Comparison of ENCODE assay signal across 8 cellular contexts in the genomic region with DNA sequence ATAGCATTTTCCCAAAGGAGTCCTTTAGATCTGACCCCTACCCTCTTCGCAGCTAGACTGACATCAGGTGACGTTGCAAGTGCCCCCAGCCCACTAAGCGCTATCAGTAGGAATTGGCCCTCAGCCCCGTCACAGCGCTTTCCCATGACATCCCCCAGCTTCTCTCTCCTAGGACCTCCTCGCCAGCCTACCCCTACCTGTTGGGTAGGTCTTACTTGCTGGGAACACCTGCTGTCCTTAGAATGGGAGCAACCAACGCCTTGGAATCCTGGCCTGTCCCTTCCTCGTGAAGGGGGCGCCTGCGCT. TPM values are rescaled to one million over a fixed set of nuclear protein-coding genes. Genes with fewer than 3 reads are reported as not detected.
DNase-seq lines count a peak whose midpoint lies in the region; ATAC-seq, FAIRE-seq and TF ChIP-seq lines count a peak whose summit lies in the region.

No MANE protein-coding gene starts in this region.

- POLR2A ChIA-PET in MCF 10A (lab: Yijun Ruan, JAX) (no interaction called here), K562 (lab: Yijun Ruan, JAX) (interaction anchor here (0.9 to 1.2 kb wide), 5 partner anchors 9 to 73 kb away, joined by 3 to 4 read pairs (median 3); no protein-coding TSS in a partner anchor)

- no peaks in the 10 kb centered on the region for H3K9me3 Mint-ChIP-seq in MCF 10A (ENCODE audit: unreplicated experiment)

- H3K4me2 ChIP-seq in K562 (ENCODE audit: insufficient read depth, low read length): peak overlapping the region; percentile 83

- intact Hi-C loops in breast epithelium (cut with DNase I; ENCODE audit: low total_unique reads): no loop called here
- intact Hi-C loops in MCF 10A (cut with micrococcal nuclease): no loop called here
- intact Hi-C loops in K562 (cut with micrococcal nuclease): no loop called here

- no peak for TF ChIP-seq CTCF in breast epithelium (IDR thresholded peaks at IDR 0.05)
- TF ChIP-seq CTCF in MCF 10A (IDR thresholded peaks at IDR 0.05; ENCODE audit: unreplicated experiment): no peak
- TF ChIP-seq CTCF in K562 (IDR thresholded peaks at IDR 0.05 in 2 of 3, conservative IDR thresholded peaks at IDR 0.05 in 1 of 3; ENCODE audit: insufficient read depth in 2 of 3, low read depth in 1 of 3, low read length in 3 of 3): no peak
- no peak for TF ChIP-seq CTCF in upper lobe of left lung (IDR thresholded peaks at IDR 0.05)

- H2AFZ ChIP-seq in K562 (ENCODE audit: low read depth, low read length): peak overlapping the region; percentile 75

- no peak for TF ChIP-seq POLR2A in breast epithelium (IDR thresholded peaks at IDR 0.05)
- no peak for TF ChIP-seq POLR2A in K562 (conservative IDR thresholded peaks at IDR 0.05)
- no peak for TF ChIP-seq POLR2A in upper lobe of left lung (IDR thresholded peaks at IDR 0.05)

- H3K4me1 Mint-ChIP-seq in MCF 10A (ENCODE audit: insufficient read depth, unreplicated experiment): no peaks in the 10 kb centered on the region

- in situ Hi-C loops in K562 (cut with MboI): loop anchor here (5.0 kb wide), 1 partner anchor 73 kb away; no protein-coding TSS in a partner anchor

- H3K27me3 ChIP-seq in breast epithelium (peaks cover 0 to 10% of the 10 kb centered on the region in 2 donors), K562 (ENCODE audit: control insufficient read depth in 2 of 2, insufficient read depth in 2 of 2, low read length in 2 of 2) (no peaks in the 10 kb centered on the region), muscle layer of duodenum (ENCODE audit: low read depth, low read length) (peaks cover 12% of the 10 kb centered on the region), upper lobe of left lung (no peaks in the 10 kb centered on the region)

- peaks cover 37% of the 10 kb centered on the region for H3K79me2 ChIP-seq in K562 (ENCODE audit: control insufficient read depth, insufficient read depth, low read length)

- no peak for DNase-seq in breast epithelium (ENCODE audit: low spot score in 2 of 2)
- no peak for DNase-seq in MCF 10A (ENCODE audit: unreplicated experiment)
- DNase-seq in K562 (ENCODE audit: extremely low read depth in 1 of 4, low spot score in 3 of 4): no peak
- DNase-seq in upper lobe of left lung: no peak

- H3K27ac Mint-ChIP-seq in MCF 10A (ENCODE audit: low read depth, unreplicated experiment): no peak overlapping the region

- peak overlapping the region; percentile 51 to 79 (median 73) for H3K4me3 ChIP-seq in breast epithelium
- H3K4me3 ChIP-seq in K562: peak overlapping the region; percentile 75
- peak overlapping the region; percentile 56 to 82 for H3K4me3 ChIP-seq in muscle layer of duodenum (ENCODE audit: low read depth in 1 of 2, low read length in 2 of 2)
- peak overlapping the region; percentile 60 to 91 (median 76) for H3K4me3 ChIP-seq in upper lobe of left lung

- H3K9me3 ChIP-seq in breast epithelium (no peaks in the 10 kb centered on the region), K562 (replicated peaks; ENCODE audit: control insufficient read depth, insufficient read depth, low read depth, low read length) (no peaks in the 10 kb centered on the region), muscle layer of duodenum (ENCODE audit: control insufficient read depth in 1 of 2, low read length in 2 of 2) (no peaks in the 10 kb centered on the region), upper lobe of left lung (no peaks in the 10 kb centered on the region)

- CTCF ChIA-PET in MCF 10A (lab: Yijun Ruan, JAX): interaction anchor here (0.6 kb wide), 1 partner anchor 98 kb away, joined by 4 read pairs; no protein-coding TSS in a partner anchor
- CTCF ChIA-PET in K562 (lab: Yijun Ruan, JAX; ENCODE audit: low intra/inter-chr PET ratio): no interaction called here

- TF ChIP-seq EP300 in K562 (IDR thresholded peaks at IDR 0.05; ENCODE audit: low read length): no peak
- TF ChIP-seq EP300 in upper lobe of left lung (IDR thresholded peaks at IDR 0.05): no peak

- H3K9me1 ChIP-seq in K562 (ENCODE audit: control insufficient read depth, insufficient read depth, low read length): no peaks in the 10 kb centered on the region

- no peaks in the 10 kb centered on the region for H4K20me1 ChIP-seq in K562 (replicated peaks; ENCODE audit: control insufficient read depth, insufficient read depth, low read length)

- no peaks in the 10 kb centered on the region for H3K36me3 Mint-ChIP-seq in MCF 10A (ENCODE audit: insufficient read depth, unreplicated experiment)

- no peak for FAIRE-seq in K562 (lab: Jason Lieb, UNC)

- ATAC-seq in K562: no peak
- ATAC-seq in upper lobe of left lung (ENCODE audit: low FRiP score in 2 of 2): no peak
- no peak for ATAC-seq in GM18517 (IDR thresholded peaks at IDR 0.05; ENCODE audit: unreplicated experiment)
- no peak for ATAC-seq in GM19395 (IDR thresholded peaks at IDR 0.05; ENCODE audit: unreplicated experiment)
- ATAC-seq in GM18520 (IDR thresholded peaks at IDR 0.05; ENCODE audit: unreplicated experiment): no peak

- BruUV-seq in MCF 10A (replicated peaks; lab: Mats Ljungman, UMichigan) (no TSS peak), K562 (replicated peaks; lab: Mats Ljungman, UMichigan) (no TSS peak)

- H3K9ac ChIP-seq in K562 (ENCODE audit: insufficient read depth in 1 of 2, low read depth in 2 of 2, low read length in 2 of 2): peak overlapping the region; percentile 62 to 85; a peak in 3 of 4 replicates

- H3K4me1 ChIP-seq in breast epithelium (peaks cover 0 to 13% of the 10 kb centered on the region in 2 donors), K562 (replicated peaks in 1 of 2; ENCODE audit: control insufficient read depth in 2 of 2, insufficient read depth in 2 of 2, low read length in 2 of 2) (peaks cover 19 to 20% of the 10 kb centered on the region in 2 experiments; a peak in 4 of 5 replicates), muscle layer of duodenum (ENCODE audit: control insufficient read depth in 1 of 2, insufficient read depth in 2 of 2, low read length in 2 of 2) (peaks cover 5 to 18% of the 10 kb centered on the region in 2 donors), upper lobe of left lung (peaks cover 13 to 32% (median 26%) of the 10 kb centered on the region in 4 donors)

- TF ChIP-seq RAD21 in K562 (CRISPR knock-in tag; conservative IDR thresholded peaks at IDR 0.05 in 1 of 2, IDR thresholded peaks at IDR 0.05 in 1 of 2): no peak

- H3K36me3 ChIP-seq in breast epithelium (no peaks in the 10 kb centered on the region), K562 (ENCODE audit: control insufficient read depth, insufficient read depth, low read length) (no peaks in the 10 kb centered on the region), muscle layer of duodenum (ENCODE audit: control insufficient read depth in 1 of 2, insufficient read depth in 2 of 2, low read length in 2 of 2) (no peaks in the 10 kb centered on the region), upper lobe of left lung (no peaks in the 10 kb centered on the region)

- 9% methylated on average over 10 of the region's 10 CpGs for WGBS in K562 (ENCODE audit: insufficient coverage, low coverage, missing lambda C conversion rate)
- 2 to 10% methylated on average over 9 to 10 of the region's 10 CpGs for WGBS in upper lobe of left lung, 2 donors

- H3K4me3 Mint-ChIP-seq in MCF 10A (ENCODE audit: unreplicated experiment): no peak overlapping the region

- H3K27me3 Mint-ChIP-seq in MCF 10A (ENCODE audit: insufficient read depth, unreplicated experiment): peaks cover 82% of the 10 kb centered on the region

- H3K27ac ChIP-seq in breast epithelium (peak overlapping the region in 1 of 2 donors; percentile 64), K562 (ENCODE audit: extremely low read depth, low read depth, low read length) (peak overlapping the region; percentile 77; the same call in 2 of the 3 replicates), muscle layer of duodenum (ENCODE audit: low read length) (peak overlapping the region; percentile 7), upper lobe of left lung (peak overlapping the region; percentile 84 to 93 (median 88))

TF ChIP-seq in K562, 482 proteins besides CTCF, POLR2A, EP300 and RAD21:
- TF ChIP-seq DPF2 (IDR thresholded peaks at IDR 0.05) (0 out of 2 replicates have a peak, but pooled peaks have one; percentile 1), CHD1 (IDR thresholded peaks at IDR 0.05; ENCODE audit: low read length) (peak; percentile 9), ZNF551 (CRISPR knock-in tag; IDR thresholded peaks at IDR 0.05) (no peak)

RNA-seq across cellular contexts. Expression of gene PIP5K1B, which starts 0.6 kb away (rescaled TPM):
- total RNA-seq in breast epithelium (10 to 100 TPM in 1 of 3 donors, 1 to 10 TPM in 1, under 1 TPM in 1; 0.80 to 11.1 (median 9.8) TPM), MCF 10A (2022) (0.16 TPM in 1 of 2 replicates, not detected in the other), K562 (2014; rRNA removed) (3.8 and 3.9 TPM in 2 replicates), K562 (2014; rRNA removed; fragmentation: Illumina TruSeq; extraction: Trizol) (7.4 and 8.8 TPM in 2 replicates), K562 (2015; rRNA removed; fragmentation: Illumina TruSeq; extraction: Trizol) (7.4 and 7.5 TPM in 2 replicates), K562 (2021) (9.6 and 10.4 TPM in 2 replicates), upper lobe of left lung (10 to 100 TPM; 22.4 to 76.8 (median 47.2) TPM)
- total RNA-seq in K562 (2011; cell fraction: chromatin; rRNA removed; ENCODE audit: low replicate concordance): 11.7 and 37.8 TPM in 2 replicates
- 11.6 and 11.7 TPM in 2 replicates for total RNA-seq in K562 (2011; cell fraction: nucleolus; rRNA removed)
- total RNA-seq in K562 (2011; cell fraction: nucleoplasm; rRNA removed): 19.9 and 36.8 TPM in 2 replicates
- polyA plus RNA-seq in K562 (2011; rRNA removed) (6.5 and 7.8 TPM in 2 replicates), K562 (2014; fragmentation: Illumina TruSeq; extraction: Trizol) (10.6 and 12.9 TPM in 2 replicates), K562 (2014; fragmentation: Nextera tagmentation; extraction: Ambion mirVana) (1 to 10 TPM; 3.1 to 6.3 TPM), K562 (2014; rRNA removed) (4.9 and 5.0 TPM in 2 replicates)
- polyA plus RNA-seq in K562 (2011; cell fraction: cytosol; rRNA removed): 2.5 and 4.5 TPM in 2 replicates
- 5.7 and 7.2 TPM in 2 replicates for polyA plus RNA-seq in K562 (2011; cell fraction: nucleus; rRNA removed)
- polyA plus RNA-seq in K562 (2012): 9.2 and 13.5 TPM in 2 replicates
- polyA minus RNA-seq in K562 (2011; rRNA and poly(A)+ RNA removed): 12.3 and 14.2 TPM in 2 replicates
- 4.3 and 6.3 TPM in 2 replicates for polyA minus RNA-seq in K562 (2011; cell fraction: cytosol; rRNA and poly(A)+ RNA removed)
- 12.3 and 27.8 TPM in 2 replicates for polyA minus RNA-seq in K562 (2011; cell fraction: nucleus; rRNA and poly(A)+ RNA removed)
